ENCODE assay signal across 18 cellular contexts in the genomic region with DNA sequence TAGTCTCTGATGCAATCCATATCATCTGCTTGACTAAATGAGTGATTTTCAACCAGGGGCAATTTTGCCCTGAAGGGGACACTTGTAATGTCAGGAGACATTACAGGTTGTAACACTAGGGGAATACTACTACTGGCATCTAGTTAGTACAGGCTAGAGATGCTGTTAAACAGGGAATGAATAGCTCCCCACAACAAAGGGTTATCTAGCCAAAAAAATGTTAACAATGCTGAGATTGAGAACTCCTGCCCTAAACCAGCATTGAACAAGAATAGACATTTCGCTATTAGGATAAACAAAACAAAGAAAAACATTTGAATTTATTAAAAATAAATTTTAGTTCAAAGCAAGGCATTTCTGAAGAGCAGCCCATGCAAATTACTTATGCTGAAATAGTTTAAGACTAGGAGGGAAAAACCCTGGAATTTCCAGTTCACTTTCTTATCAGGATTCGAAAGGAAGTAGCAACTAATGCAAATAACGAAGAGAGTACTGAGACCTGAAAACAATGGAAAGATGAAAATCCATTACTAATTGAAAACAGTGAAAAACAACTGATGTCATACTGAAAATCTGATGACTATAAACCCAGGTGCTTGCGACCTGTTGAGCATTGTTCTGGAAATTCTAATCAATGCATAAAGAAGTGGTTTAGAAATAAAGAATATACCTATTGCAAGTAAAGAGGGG. TPM values are rescaled to one million over a fixed set of nuclear protein-coding genes. Genes with fewer than 3 reads are reported as not detected.
DNase-seq lines count a peak whose midpoint lies in the region; ATAC-seq and TF ChIP-seq lines count a peak whose summit lies in the region.
"Had no signal": no experiment of that assay in that cellular context is flagged by ENCODE, and none has a peak within 500 bp of the region (broad histone marks: within the 10 kb centered on the region; RNA-seq: fewer than 3 reads in every experiment).

No MANE protein-coding gene starts in this region.

- H3K27ac Mint-ChIP-seq in stimulated activated naive CD8-positive, alpha-beta T cell treated with anti-CD3 and anti-CD28 coated beads, Interleukin-15, amount 100 ng/mL, for 72 hours, result peak overlapping the region in 1 of 2 donors; percentile 82
- peak overlapping the region; percentile 64 for H3K27ac Mint-ChIP-seq in activated naive CD8-positive, alpha-beta T cell
- H3K27ac Mint-ChIP-seq in naive thymus-derived CD8-positive, alpha-beta T cell, result peak overlapping the region in 2 of 10 donors; percentile 1 to 27
- H3K27ac Mint-ChIP-seq: IgD-negative memory B cell had no signal

- intact Hi-C loops in PC-3 (cut with micrococcal nuclease), result no loop called here

- no peaks in the 10 kb centered on the region for H3K27me3 ChIP-seq in PC-3 (ENCODE audit: low read length)
- H3K27me3 ChIP-seq: colonic mucosa, heart right ventricle had no signal

- peaks cover 51% of the 10 kb centered on the region for H3K79me2 ChIP-seq in PC-3 (ENCODE audit: low read length)

- peaks cover 0 to 4% of the 10 kb centered on the region in 2 donors for H3K9me3 Mint-ChIP-seq in stimulated activated naive CD8-positive, alpha-beta T cell treated with anti-CD3 and anti-CD28 coated beads, Interleukin-15, amount 100 ng/mL, for 72 hours
- H3K9me3 Mint-ChIP-seq in activated naive CD8-positive, alpha-beta T cell (ENCODE audit: low read depth), result no peaks in the 10 kb centered on the region
- H3K9me3 Mint-ChIP-seq in naive thymus-derived CD8-positive, alpha-beta T cell, result no peaks in the 10 kb centered on the region
- H3K9me3 Mint-ChIP-seq: IgD-negative memory B cell had no signal

- DNase-seq in stimulated activated naive CD8-positive, alpha-beta T cell treated with anti-CD3 and anti-CD28 coated beads, Interleukin-15, Interleukin-2, amounts not matched to agents 100 U/mL and 50 U/mL, for 24 hours, result no peak
- DNase-seq in stimulated activated naive CD8-positive, alpha-beta T cell treated with anti-CD3 and anti-CD28 coated beads, Interleukin-15, amount 100 ng/mL, for 72 hours, result no peak
- DNase-seq in iPS-NIHi7 (ENCODE audit: extremely low spot score), result peak; percentile 18
- no peak for DNase-seq in PC-3
- no peak for DNase-seq in naive thymus-derived CD8-positive, alpha-beta T cell
- DNase-seq in NCI-H524 treated with DMSO at 0.1 percent for 48 hours (lab: John Stamatoyannopoulos, UW), result no peak
- no peak for DNase-seq in GM19240 (ENCODE audit: insufficient read length, low spot score)
- DNase-seq: colonic mucosa, GDM1, heart right ventricle, kidney, NCI-H2081, NCI-H748 treated with DMSO at 0.1 percent for 48 hours, occipital lobe had no signal

- H3K27ac ChIP-seq in PC-3 (ENCODE audit: low read length), result no peak overlapping the region
- H3K27ac ChIP-seq: colonic mucosa had no signal

- peaks cover 33% of the 10 kb centered on the region for H3K36me3 Mint-ChIP-seq in activated naive CD8-positive, alpha-beta T cell
- peaks cover 4 to 74% (median 44%) of the 10 kb centered on the region in 3 donors for H3K36me3 Mint-ChIP-seq in naive thymus-derived CD8-positive, alpha-beta T cell

- H3K9me2 ChIP-seq in PC-3 (replicated peaks; ENCODE audit: low read length), result no peaks in the 10 kb centered on the region

- H3F3A ChIP-seq in PC-3 (ENCODE audit: low read length, unreplicated experiment), result no peaks in the 10 kb centered on the region

- POLR2A ChIA-PET in PC-3 (lab: Charles Lee; ENCODE audit: unreplicated experiment), result no interaction called here
- POLR2A ChIA-PET in naive thymus-derived CD8-positive, alpha-beta T cell (lab: Charles Lee), result no interaction called here

- H3K9ac ChIP-seq in PC-3 (ENCODE audit: low read length), result no peak overlapping the region

- H3K4me3 Mint-ChIP-seq in stimulated activated naive CD8-positive, alpha-beta T cell treated with anti-CD3 and anti-CD28 coated beads, Interleukin-15, amount 100 ng/mL, for 72 hours, result peak overlapping the region in 1 of 2 donors; percentile 9
- H3K4me3 Mint-ChIP-seq in activated naive CD8-positive, alpha-beta T cell, result peak overlapping the region; percentile 1
- H3K4me3 Mint-ChIP-seq in naive thymus-derived CD8-positive, alpha-beta T cell, result no peak overlapping the region
- H3K4me3 Mint-ChIP-seq: IgD-negative memory B cell had no signal

- no peaks in the 10 kb centered on the region for H3K4me1 ChIP-seq in PC-3 (ENCODE audit: insufficient read depth, low read length)
- H3K4me1 ChIP-seq: colonic mucosa had no signal

- no peak overlapping the region for H3K4me2 ChIP-seq in PC-3 (ENCODE audit: low read length)

- BruUV-seq in PC-3 (replicated peaks; lab: Mats Ljungman, UMichigan), result no TSS peak

- ATAC-seq in stimulated activated naive CD8-positive, alpha-beta T cell treated with anti-CD3 and anti-CD28 coated beads, Interleukin-15, Interleukin-2, amounts not matched to agents 100 U/mL and 50 U/mL, for 24 hours, result peak; percentile 48
- ATAC-seq in stimulated activated naive CD8-positive, alpha-beta T cell treated with anti-CD3 and anti-CD28 coated beads, Interleukin-15, amount 100 ng/mL, for 72 hours, result no peak
- no peak for ATAC-seq in PC-3
- no peak for ATAC-seq in naive thymus-derived CD8-positive, alpha-beta T cell
- ATAC-seq: esophagus mucosa, heart right ventricle, SK-N-SH treated with all-trans-retinoic acid at 6 μM for 48 hours had no signal

- CTCF ChIA-PET in PC-3 (lab: Charles Lee), result no interaction called here

- no peaks in the 10 kb centered on the region for H3K9me3 ChIP-seq in PC-3 (ENCODE audit: low read length)
- H3K9me3 ChIP-seq: colonic mucosa, heart right ventricle had no signal

- H2AFZ ChIP-seq in PC-3 (ENCODE audit: low read length), result no peak overlapping the region

- peaks cover 70% of the 10 kb centered on the region for H3K4me1 Mint-ChIP-seq in stimulated activated naive CD8-positive, alpha-beta T cell treated with anti-CD3 and anti-CD28 coated beads, Interleukin-15, amount 100 ng/mL, for 72 hours
- H3K4me1 Mint-ChIP-seq in activated naive CD8-positive, alpha-beta T cell (ENCODE audit: low read depth), result peaks cover 65% of the 10 kb centered on the region
- peaks cover 24 to 62% (median 41%) of the 10 kb centered on the region in 4 donors for H3K4me1 Mint-ChIP-seq in naive thymus-derived CD8-positive, alpha-beta T cell

- peaks cover 62% of the 10 kb centered on the region for H3K36me3 ChIP-seq in PC-3 (ENCODE audit: low read depth, low read length)
- H3K36me3 ChIP-seq: colonic mucosa had no signal

- H3K4me3 ChIP-seq in PC-3 (ENCODE audit: low read length), result no peak overlapping the region
- H3K4me3 ChIP-seq: colonic mucosa, heart right ventricle had no signal

- no peaks in the 10 kb centered on the region for H3K27me3 Mint-ChIP-seq in stimulated activated naive CD8-positive, alpha-beta T cell treated with anti-CD3 and anti-CD28 coated beads, Interleukin-15, amount 100 ng/mL, for 72 hours
- no peaks in the 10 kb centered on the region for H3K27me3 Mint-ChIP-seq in activated naive CD8-positive, alpha-beta T cell
- no peaks in the 10 kb centered on the region for H3K27me3 Mint-ChIP-seq in naive thymus-derived CD8-positive, alpha-beta T cell
- H3K27me3 Mint-ChIP-seq: IgD-negative memory B cell had no signal

- no peaks in the 10 kb centered on the region for H4K20me1 ChIP-seq in PC-3 (ENCODE audit: low read length)

- no peak for TF ChIP-seq CTCF in PC-3 (conservative IDR thresholded peaks at IDR 0.05; ENCODE audit: low read depth, low read length)

RNA-seq across cellular contexts. Expression of a gene that starts 53.1 kb away (rescaled TPM):
- 52.5 and 59.6 TPM in 2 replicates for total RNA-seq in PC-3 (2014; rRNA removed)
- 100 to 1,000 TPM in 1 of 2 experiments, 10 to 100 TPM in 1; 95.5 to 107 TPM for total RNA-seq in naive thymus-derived CD8-positive, alpha-beta T cell
- 10 to 100 TPM; 62.5 to 81.5 (median 67.1) TPM for polyA plus RNA-seq in naive thymus-derived CD8-positive, alpha-beta T cell
